1 cellular context compared by ENCODE assay signal in genomic region chr1:244862699-244863490, GRCh38.
TF ChIP-seq lines count a peak whose summit lies in the region.

No MANE protein-coding gene starts in this region.

TF ChIP-seq in WTC11, 78 proteins besides CTCF, POLR2A, EP300 and RAD21 (continued from another document and continues in another):
- TF ChIP-seq, protein P1, sequence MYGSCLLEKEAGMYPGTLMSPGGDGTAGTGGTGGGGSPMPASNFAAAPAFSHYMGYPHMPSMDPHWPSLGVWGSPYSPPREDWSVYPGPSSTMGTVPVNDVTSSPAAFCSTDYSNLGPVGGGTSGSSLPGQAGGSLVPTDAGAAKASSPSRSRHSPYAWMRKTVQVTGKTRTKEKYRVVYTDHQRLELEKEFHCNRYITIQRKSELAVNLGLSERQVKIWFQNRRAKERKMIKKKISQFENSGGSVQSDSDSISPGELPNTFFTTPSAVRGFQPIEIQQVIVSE (CRISPR knock-in tag; IDR thresholded peaks at IDR 0.05; ENCODE audit: borderline replicate concordance) = no peak
- TF ChIP-seq ZNF416 (CRISPR knock-in tag; IDR thresholded peaks at IDR 0.05) (no peak), ESRRA (CRISPR knock-in tag; IDR thresholded peaks at IDR 0.05; ENCODE audit: borderline replicate concordance) (no peak), KAT7 (CRISPR knock-in tag; IDR thresholded peaks at IDR 0.05; ENCODE audit: borderline replicate concordance) (no peak), TP53 (CRISPR knock-in tag; IDR thresholded peaks at IDR 0.05) (0 out of 2 replicates have a peak, but pooled peaks have one; percentile 34), RELA (CRISPR knock-in tag; IDR thresholded peaks at IDR 0.05; ENCODE audit: borderline replicate concordance) (no peak), MXD4 (CRISPR knock-in tag; IDR thresholded peaks at IDR 0.05; ENCODE audit: borderline replicate concordance) (no peak), ZNF396 (CRISPR knock-in tag; IDR thresholded peaks at IDR 0.05; ENCODE audit: borderline replicate concordance) (no peak), ZNF138 (CRISPR knock-in tag; conservative IDR thresholded peaks at IDR 0.05) (no peak), ELF4 (CRISPR knock-in tag; IDR thresholded peaks at IDR 0.05; ENCODE audit: low read depth) (peak; percentile 19; the same call in 1 of the 2 replicates), ZNF423 (CRISPR knock-in tag; IDR thresholded peaks at IDR 0.05) (no peak), E2F4 (CRISPR knock-in tag; IDR thresholded peaks at IDR 0.05; ENCODE audit: borderline replicate concordance, low read depth) (no peak), NFYB (CRISPR knock-in tag; conservative IDR thresholded peaks at IDR 0.05; ENCODE audit: low read depth) (no peak), PRRX2 (CRISPR knock-in tag; IDR thresholded peaks at IDR 0.05) (no peak), NR1H2 (CRISPR knock-in tag; IDR thresholded peaks at IDR 0.05) (no peak), PRDM15 (CRISPR knock-in tag; IDR thresholded peaks at IDR 0.05) (no peak), CREM (CRISPR knock-in tag; IDR thresholded peaks at IDR 0.05) (peak; percentile 87), FOXP1 (CRISPR knock-in tag; IDR thresholded peaks at IDR 0.05; ENCODE audit: borderline replicate concordance) (0 out of 2 replicates have a peak, but pooled peaks have one; percentile 4), GABPB1 (CRISPR knock-in tag; IDR thresholded peaks at IDR 0.05) (peak; percentile 72), IRF2 (CRISPR knock-in tag; IDR thresholded peaks at IDR 0.05; ENCODE audit: borderline replicate concordance, low read depth) (no peak), AR (CRISPR knock-in tag; IDR thresholded peaks at IDR 0.05) (no peak), SMAD3 (CRISPR knock-in tag; IDR thresholded peaks at IDR 0.05; ENCODE audit: borderline replicate concordance) (no peak), SP1 (CRISPR knock-in tag; conservative IDR thresholded peaks at IDR 0.05) (peak; percentile 43), ZNF532 (CRISPR knock-in tag; IDR thresholded peaks at IDR 0.05; ENCODE audit: borderline replicate concordance) (no peak), CREB1 (CRISPR knock-in tag; IDR thresholded peaks at IDR 0.05) (no peak), NFE2L1 (CRISPR knock-in tag; IDR thresholded peaks at IDR 0.05) (no peak)
- TF ChIP-seq, protein P2, sequence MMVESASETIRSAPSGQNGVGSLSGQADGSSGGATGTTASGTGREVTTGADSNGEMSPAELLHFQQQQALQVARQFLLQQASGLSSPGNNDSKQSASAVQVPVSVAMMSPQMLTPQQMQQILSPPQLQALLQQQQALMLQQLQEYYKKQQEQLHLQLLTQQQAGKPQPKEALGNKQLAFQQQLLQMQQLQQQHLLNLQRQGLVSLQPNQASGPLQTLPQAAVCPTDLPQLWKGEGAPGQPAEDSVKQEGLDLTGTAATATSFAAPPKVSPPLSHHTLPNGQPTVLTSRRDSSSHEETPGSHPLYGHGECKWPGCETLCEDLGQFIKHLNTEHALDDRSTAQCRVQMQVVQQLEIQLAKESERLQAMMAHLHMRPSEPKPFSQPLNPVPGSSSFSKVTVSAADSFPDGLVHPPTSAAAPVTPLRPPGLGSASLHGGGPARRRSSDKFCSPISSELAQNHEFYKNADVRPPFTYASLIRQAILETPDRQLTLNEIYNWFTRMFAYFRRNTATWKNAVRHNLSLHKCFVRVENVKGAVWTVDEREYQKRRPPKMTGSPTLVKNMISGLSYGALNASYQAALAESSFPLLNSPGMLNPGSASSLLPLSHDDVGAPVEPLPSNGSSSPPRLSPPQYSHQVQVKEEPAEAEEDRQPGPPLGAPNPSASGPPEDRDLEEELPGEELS (CRISPR knock-in tag; IDR thresholded peaks at IDR 0.05) = peak; percentile 9; the same call in 1 of the 2 replicates
- TF ChIP-seq, protein P3, sequence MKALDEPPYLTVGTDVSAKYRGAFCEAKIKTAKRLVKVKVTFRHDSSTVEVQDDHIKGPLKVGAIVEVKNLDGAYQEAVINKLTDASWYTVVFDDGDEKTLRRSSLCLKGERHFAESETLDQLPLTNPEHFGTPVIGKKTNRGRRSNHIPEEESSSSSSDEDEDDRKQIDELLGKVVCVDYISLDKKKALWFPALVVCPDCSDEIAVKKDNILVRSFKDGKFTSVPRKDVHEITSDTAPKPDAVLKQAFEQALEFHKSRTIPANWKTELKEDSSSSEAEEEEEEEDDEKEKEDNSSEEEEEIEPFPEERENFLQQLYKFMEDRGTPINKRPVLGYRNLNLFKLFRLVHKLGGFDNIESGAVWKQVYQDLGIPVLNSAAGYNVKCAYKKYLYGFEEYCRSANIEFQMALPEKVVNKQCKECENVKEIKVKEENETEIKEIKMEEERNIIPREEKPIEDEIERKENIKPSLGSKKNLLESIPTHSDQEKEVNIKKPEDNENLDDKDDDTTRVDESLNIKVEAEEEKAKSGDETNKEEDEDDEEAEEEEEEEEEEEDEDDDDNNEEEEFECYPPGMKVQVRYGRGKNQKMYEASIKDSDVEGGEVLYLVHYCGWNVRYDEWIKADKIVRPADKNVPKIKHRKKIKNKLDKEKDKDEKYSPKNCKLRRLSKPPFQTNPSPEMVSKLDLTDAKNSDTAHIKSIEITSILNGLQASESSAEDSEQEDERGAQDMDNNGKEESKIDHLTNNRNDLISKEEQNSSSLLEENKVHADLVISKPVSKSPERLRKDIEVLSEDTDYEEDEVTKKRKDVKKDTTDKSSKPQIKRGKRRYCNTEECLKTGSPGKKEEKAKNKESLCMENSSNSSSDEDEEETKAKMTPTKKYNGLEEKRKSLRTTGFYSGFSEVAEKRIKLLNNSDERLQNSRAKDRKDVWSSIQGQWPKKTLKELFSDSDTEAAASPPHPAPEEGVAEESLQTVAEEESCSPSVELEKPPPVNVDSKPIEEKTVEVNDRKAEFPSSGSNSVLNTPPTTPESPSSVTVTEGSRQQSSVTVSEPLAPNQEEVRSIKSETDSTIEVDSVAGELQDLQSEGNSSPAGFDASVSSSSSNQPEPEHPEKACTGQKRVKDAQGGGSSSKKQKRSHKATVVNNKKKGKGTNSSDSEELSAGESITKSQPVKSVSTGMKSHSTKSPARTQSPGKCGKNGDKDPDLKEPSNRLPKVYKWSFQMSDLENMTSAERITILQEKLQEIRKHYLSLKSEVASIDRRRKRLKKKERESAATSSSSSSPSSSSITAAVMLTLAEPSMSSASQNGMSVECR (CRISPR knock-in tag; IDR thresholded peaks at IDR 0.05; ENCODE audit: borderline replicate concordance) = no peak; the same call in 1 of the 2 replicates
- TF ChIP-seq, protein P4, sequence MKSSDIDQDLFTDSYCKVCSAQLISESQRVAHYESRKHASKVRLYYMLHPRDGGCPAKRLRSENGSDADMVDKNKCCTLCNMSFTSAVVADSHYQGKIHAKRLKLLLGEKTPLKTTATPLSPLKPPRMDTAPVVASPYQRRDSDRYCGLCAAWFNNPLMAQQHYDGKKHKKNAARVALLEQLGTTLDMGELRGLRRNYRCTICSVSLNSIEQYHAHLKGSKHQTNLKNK (CRISPR knock-in tag; IDR thresholded peaks at IDR 0.05) = no peak
- TF ChIP-seq, protein P5, sequence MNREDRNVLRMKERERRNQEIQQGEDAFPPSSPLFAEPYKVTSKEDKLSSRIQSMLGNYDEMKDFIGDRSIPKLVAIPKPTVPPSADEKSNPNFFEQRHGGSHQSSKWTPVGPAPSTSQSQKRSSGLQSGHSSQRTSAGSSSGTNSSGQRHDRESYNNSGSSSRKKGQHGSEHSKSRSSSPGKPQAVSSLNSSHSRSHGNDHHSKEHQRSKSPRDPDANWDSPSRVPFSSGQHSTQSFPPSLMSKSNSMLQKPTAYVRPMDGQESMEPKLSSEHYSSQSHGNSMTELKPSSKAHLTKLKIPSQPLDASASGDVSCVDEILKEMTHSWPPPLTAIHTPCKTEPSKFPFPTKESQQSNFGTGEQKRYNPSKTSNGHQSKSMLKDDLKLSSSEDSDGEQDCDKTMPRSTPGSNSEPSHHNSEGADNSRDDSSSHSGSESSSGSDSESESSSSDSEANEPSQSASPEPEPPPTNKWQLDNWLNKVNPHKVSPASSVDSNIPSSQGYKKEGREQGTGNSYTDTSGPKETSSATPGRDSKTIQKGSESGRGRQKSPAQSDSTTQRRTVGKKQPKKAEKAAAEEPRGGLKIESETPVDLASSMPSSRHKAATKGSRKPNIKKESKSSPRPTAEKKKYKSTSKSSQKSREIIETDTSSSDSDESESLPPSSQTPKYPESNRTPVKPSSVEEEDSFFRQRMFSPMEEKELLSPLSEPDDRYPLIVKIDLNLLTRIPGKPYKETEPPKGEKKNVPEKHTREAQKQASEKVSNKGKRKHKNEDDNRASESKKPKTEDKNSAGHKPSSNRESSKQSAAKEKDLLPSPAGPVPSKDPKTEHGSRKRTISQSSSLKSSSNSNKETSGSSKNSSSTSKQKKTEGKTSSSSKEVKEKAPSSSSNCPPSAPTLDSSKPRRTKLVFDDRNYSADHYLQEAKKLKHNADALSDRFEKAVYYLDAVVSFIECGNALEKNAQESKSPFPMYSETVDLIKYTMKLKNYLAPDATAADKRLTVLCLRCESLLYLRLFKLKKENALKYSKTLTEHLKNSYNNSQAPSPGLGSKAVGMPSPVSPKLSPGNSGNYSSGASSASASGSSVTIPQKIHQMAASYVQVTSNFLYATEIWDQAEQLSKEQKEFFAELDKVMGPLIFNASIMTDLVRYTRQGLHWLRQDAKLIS (CRISPR knock-in tag; IDR thresholded peaks at IDR 0.05; ENCODE audit: borderline replicate concordance) = no peak
